ENCODE assay signal across 11 cellular contexts in genomic region chr2:186570587-186570986, GRCh38. TPM values are rescaled to one million over a fixed set of nuclear protein-coding genes. Genes with fewer than 3 reads are reported as not detected.
A peak's percentile ranks its signal among the peaks of the same experiment; 100 is the strongest.
DNase-seq lines count a peak whose midpoint lies in the region; ATAC-seq and TF ChIP-seq lines count a peak whose summit lies in the region.
"Had no signal": no experiment of that assay in that cellular context is flagged by ENCODE, and none has a peak within 500 bp of the region (broad histone marks: within the 10 kb centered on the region; RNA-seq: fewer than 3 reads in every experiment).

No MANE protein-coding gene starts in this region.

- no peak overlapping the region for H3K56ac ChIP-seq in H9 (ENCODE audit: insufficient read length, low read depth, low read length)

- no peak overlapping the region for H3K4ac ChIP-seq in H9 (ENCODE audit: low read depth, low read length)

- H3K9me3 Mint-ChIP-seq in H9 = peaks cover 2 to 3% of the 10 kb centered on the region in 2 experiments; a peak in 2 of 5 replicates
- peaks cover 0 to 4% of the 10 kb centered on the region in 2 donors for H3K9me3 Mint-ChIP-seq in activated T-cell treated with anti-CD3 and anti-CD28 coated beads, Interleukin-2, amount 50 U/mL, for 72 hours
- H3K9me3 Mint-ChIP-seq: CD8-positive, alpha-beta memory T cell had no signal

- H3K27ac Mint-ChIP-seq in H9 = peak overlapping the region in 2 of 3 experiments; percentile 42 to 91; a peak in 4 of 7 replicates
- H3K27ac Mint-ChIP-seq in activated T-cell treated with anti-CD3 and anti-CD28 coated beads, Interleukin-2, amount 50 U/mL, for 72 hours = no peak overlapping the region

- peaks cover 15 to 16% of the 10 kb centered on the region in 2 experiments for H3K4me1 Mint-ChIP-seq in H9
- H3K4me1 Mint-ChIP-seq in activated T-cell treated with anti-CD3 and anti-CD28 coated beads, Interleukin-2, amount 50 U/mL, for 72 hours (ENCODE audit: low read depth) = no peaks in the 10 kb centered on the region
- H3K4me1 Mint-ChIP-seq: CD8-positive, alpha-beta memory T cell had no signal

- H3K23ac ChIP-seq in H9 (ENCODE audit: insufficient read length, low read depth, low read length) = no peak overlapping the region

- DNase-seq in H9 = no peak
- DNase-seq in SJCRH30 = peak; percentile 39 to 58
- peak; percentile 93 for DNase-seq in epithelial cell of proximal tubule (ENCODE audit: low read depth)
- no peak for DNase-seq in omental fat pad (ENCODE audit: low spot score)
- no peak for DNase-seq in activated T-cell treated with anti-CD3 and anti-CD28 coated beads, Interleukin-2, amount 50 U/mL, for 72 hours
- DNase-seq in DMS 273 (lab: John Stamatoyannopoulos, UW; ENCODE audit: unreplicated experiment) = no peak
- DNase-seq: CD8-positive, alpha-beta memory T cell had no signal

- no peaks in the 10 kb centered on the region for H3K23me2 ChIP-seq in H9 (ENCODE audit: insufficient read length, low read depth, low read length, poor library complexity, severe bottlenecking)

- no peak overlapping the region for H4K8ac ChIP-seq in H9 (replicated peaks; ENCODE audit: insufficient read length, low read depth, low read length)

- H4K91ac ChIP-seq in H9 (ENCODE audit: insufficient read length, low read depth, low read length) = no peak overlapping the region

- H2AK5ac ChIP-seq in H9 (ENCODE audit: insufficient read length, low read length) = no peak overlapping the region

- H3K79me1 ChIP-seq in H9 (ENCODE audit: insufficient read depth, low read depth, low read length, poor library complexity, severe bottlenecking) = no peaks in the 10 kb centered on the region

- H3K18ac ChIP-seq in H9 (ENCODE audit: insufficient read length, low read depth, low read length) = no peak overlapping the region

- ATAC-seq in omental fat pad (ENCODE audit: low FRiP score) (peak; percentile 52), HG03108 (IDR thresholded peaks at IDR 0.05; ENCODE audit: unreplicated experiment) (no peak), GM18867 (IDR thresholded peaks at IDR 0.05; ENCODE audit: unreplicated experiment) (no peak)
- no peak for ATAC-seq in activated T-cell treated with anti-CD3 and anti-CD28 coated beads, Interleukin-2, amount 50 U/mL, for 72 hours (replicated peaks in 1 of 2)
- ATAC-seq: GM12878 had no signal

- H3K27me3 ChIP-seq in H9 (ENCODE audit: insufficient read depth, low read length) = no peaks in the 10 kb centered on the region
- H3K27me3 ChIP-seq in SJCRH30 = no peaks in the 10 kb centered on the region

- no peaks in the 10 kb centered on the region for H4K20me1 ChIP-seq in H9 (ENCODE audit: control insufficient read depth, insufficient read depth, insufficient read length)

- H3K4me1 ChIP-seq in H9 (ENCODE audit: insufficient read depth, low read length) = no peaks in the 10 kb centered on the region; the same call in 1 of the 2 replicates
- peaks cover 16% of the 10 kb centered on the region for H3K4me1 ChIP-seq in SJCRH30
- H3K4me1 ChIP-seq: parathyroid adenoma had no signal

- no peak overlapping the region for H3K4me2 ChIP-seq in H9 (ENCODE audit: insufficient read depth, insufficient read length, low read length)

- H3K36me3 Mint-ChIP-seq in H9 (ENCODE audit: insufficient read depth in 1 of 3, low read depth in 3 of 3) = no peaks in the 10 kb centered on the region; a peak in 1 of 7 replicates
- H3K36me3 Mint-ChIP-seq in activated T-cell treated with anti-CD3 and anti-CD28 coated beads, Interleukin-2, amount 50 U/mL, for 72 hours (ENCODE audit: insufficient read depth in 2 of 2) = no peaks in the 10 kb centered on the region
- H3K36me3 Mint-ChIP-seq: CD8-positive, alpha-beta memory T cell had no signal

- no peaks in the 10 kb centered on the region for H3K36me3 ChIP-seq in SJCRH30

- H3K27ac ChIP-seq in H9 (ENCODE audit: insufficient read length, low read depth, low read length) (no peak overlapping the region), SJCRH30 (no peak overlapping the region)
- H3K27ac ChIP-seq: parathyroid adenoma had no signal

- TF ChIP-seq CTCF in H9 (conservative IDR thresholded peaks at IDR 0.05) (no peak), epithelial cell of proximal tubule (conservative IDR thresholded peaks at IDR 0.05; ENCODE audit: low read depth, low read length) (no peak), omental fat pad (IDR thresholded peaks at IDR 0.05) (no peak)

- no peak overlapping the region for H3K4me3 Mint-ChIP-seq in H9
- H3K4me3 Mint-ChIP-seq in activated T-cell treated with anti-CD3 and anti-CD28 coated beads, Interleukin-2, amount 50 U/mL, for 72 hours = no peak overlapping the region
- H3K4me3 Mint-ChIP-seq: CD8-positive, alpha-beta memory T cell had no signal

- no peak overlapping the region for H4K5ac ChIP-seq in H9 (ENCODE audit: insufficient read length, low read depth, low read length)

- no peak overlapping the region for H3T11ph ChIP-seq in H9 (ENCODE audit: low read length)

- no peaks in the 10 kb centered on the region for H3K9me3 ChIP-seq in H9 (ENCODE audit: control insufficient read depth, low read depth, low read length)
- H3K9me3 ChIP-seq in SJCRH30 (replicated peaks) = peaks cover 8% of the 10 kb centered on the region; the same call in 1 of the 2 replicates

- H2BK5ac ChIP-seq in H9 (ENCODE audit: insufficient read length, low read length) = no peak overlapping the region

- H2AFZ ChIP-seq in H9 (ENCODE audit: low read length) = no peak overlapping the region
- H2AFZ ChIP-seq: parathyroid adenoma had no signal

- no peak overlapping the region for H2BK120ac ChIP-seq in H9 (ENCODE audit: low read depth, low read length, poor library complexity, severe bottlenecking)

- no peak overlapping the region for H3K9ac ChIP-seq in H9 (ENCODE audit: extremely low read depth, insufficient read length, low read length)
- H3K9ac ChIP-seq: parathyroid adenoma had no signal

- H3K27me3 Mint-ChIP-seq in H9 (ENCODE audit: low read depth) = no peaks in the 10 kb centered on the region
- H3K27me3 Mint-ChIP-seq in activated T-cell treated with anti-CD3 and anti-CD28 coated beads, Interleukin-2, amount 50 U/mL, for 72 hours (ENCODE audit: low read depth) = peaks cover 12% of the 10 kb centered on the region

- H2BK12ac ChIP-seq in H9 (ENCODE audit: insufficient read length, low read depth, low read length) = no peak overlapping the region

- WGBS in H9 (ENCODE audit: extremely low coverage, insufficient read length, low lambda C conversion rate) = no CpG with 5 or more reads among the region's 5 CpGs

- no peak overlapping the region for H3K4me3 ChIP-seq in SJCRH30
- no peak overlapping the region for H3K4me3 ChIP-seq in epithelial cell of proximal tubule (ENCODE audit: low read depth, low read length)
- H3K4me3 ChIP-seq: GM12878 had no signal

- H3K14ac ChIP-seq in H9 (ENCODE audit: insufficient read depth, low read length) = no peak overlapping the region

- H3K79me2 ChIP-seq in H9 (ENCODE audit: insufficient read depth, low read length) = no peaks in the 10 kb centered on the region
- H3K79me2 ChIP-seq: parathyroid adenoma had no signal

- H2BK15ac ChIP-seq in H9 (ENCODE audit: low read depth, low read length) = no peak overlapping the region

- no peak overlapping the region for H2BK20ac ChIP-seq in H9 (ENCODE audit: low read depth, low read length, poor library complexity, severe bottlenecking)

RNA-seq across cellular contexts. Expression of gene ITGAV, which starts 19.3 kb away (rescaled TPM):
- total RNA-seq in H9 (2021) = 22.3 and 26.9 TPM in 2 replicates
- total RNA-seq in SJCRH30 (2014; rRNA removed; shearing (Covaris generic)) = 204 and 220 TPM in 2 replicates
- total RNA-seq in epithelial cell of proximal tubule = 98.8 and 135 TPM in 2 replicates
- total RNA-seq in omental fat pad = 100 to 1,000 TPM in 2 of 4 donors, 10 to 100 TPM in 2; 81.3 to 155 (median 111) TPM
- total RNA-seq in activated T-cell treated with anti-CD3 and anti-CD28 coated beads, Interleukin-2, amount 50 U/mL, for 72 hours = 10 to 100 TPM; 11.2 to 11.8 TPM

Comparison
In these comparisons a context has a peak if more than half of its experiments do, and no peak if none do; other contexts are left out.
1. DNase-seq: peak in SJCRH30 (2 of 2) and epithelial cell of proximal tubule (single experiment); none in H9 (single experiment), omental fat pad (single experiment), activated T-cell treated with anti-CD3 and anti-CD28 coated beads, Interleukin-2, amount 50 U/mL, for 72 hours (0 of 2) and DMS 273 (single experiment).